ENCODE assay signal across 18 cellular contexts in the genomic region with DNA sequence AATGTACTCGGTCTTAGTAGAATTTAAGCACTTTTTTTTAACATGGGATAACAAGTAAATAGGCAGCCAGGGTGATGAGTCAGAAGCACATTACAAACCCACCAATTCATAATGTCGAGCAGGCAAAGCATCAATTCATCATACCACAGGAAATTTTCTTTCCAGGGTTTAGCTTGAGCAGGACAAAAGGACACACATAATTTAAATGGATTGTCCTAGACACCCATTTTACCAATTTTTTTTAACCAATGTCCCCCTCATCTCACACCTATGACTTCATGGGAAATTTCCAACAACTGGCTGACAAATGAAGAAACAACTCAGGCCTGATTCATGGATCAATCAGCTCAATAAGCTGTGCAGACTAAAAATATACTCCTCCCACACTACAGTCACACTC. TPM values are rescaled to one million over a fixed set of nuclear protein-coding genes. Genes with fewer than 3 reads are reported as not detected.
DNase-seq lines count a peak whose midpoint lies in the region; ATAC-seq, FAIRE-seq and TF ChIP-seq lines count a peak whose summit lies in the region.
"Had no signal": no experiment of that assay in that cellular context is flagged by ENCODE, and none has a peak within 500 bp of the region (broad histone marks: within the 10 kb centered on the region; RNA-seq: fewer than 3 reads in every experiment).

No MANE protein-coding gene starts in this region.

- H3K27me3 ChIP-seq in skeletal muscle satellite cell (ENCODE audit: control insufficient read depth, insufficient read depth, low read length) = no peaks in the 10 kb centered on the region
- H3K27me3 ChIP-seq in left lung = no peaks in the 10 kb centered on the region
- H3K27me3 ChIP-seq: heart left ventricle, testis had no signal

- H3K4me1 ChIP-seq in skeletal muscle satellite cell (ENCODE audit: control insufficient read depth, insufficient read depth, low read length) (peaks cover 14% of the 10 kb centered on the region), left lung (no peaks in the 10 kb centered on the region)
- H3K4me1 ChIP-seq: heart left ventricle, testis had no signal

- DNase-seq in H54 (ENCODE audit: insufficient read length, low spot score) (no peak), amniotic epithelial cell (ENCODE audit: low read depth) (peak; percentile 94), fibroblast of pulmonary artery (ENCODE audit: low read depth) (peak; percentile 73), NCI-H1417 (lab: John Stamatoyannopoulos, UW) (no peak), left lung (no peak)
- DNase-seq: activated CD4-positive, alpha-beta T cell treated with anti-CD3 and anti-CD28 coated beads, Interleukin-2, amount 10 ng/mL, durations not matched to agents 7 days and 5 days; activated T-cell treated with anti-CD3 and anti-CD28 coated beads for 4 hours; endodermal cell; heart left ventricle; mesendoderm; right cardiac atrium; stimulated activated CD4-positive, alpha-beta T cell treated with anti-CD3 and anti-CD28 coated beads, Interleukin-2, amount 100 ng/mL, for 48 hours; testis had no signal

- no peaks in the 10 kb centered on the region for H3K9me3 ChIP-seq in skeletal muscle satellite cell (replicated peaks; ENCODE audit: low read length)
- H3K9me3 ChIP-seq in left lung = no peaks in the 10 kb centered on the region
- H3K9me3 ChIP-seq: testis had no signal

- H3K4me3 ChIP-seq in fibroblast of pulmonary artery (replicated peaks; ENCODE audit: low read depth, low read length) = no peak overlapping the region
- H3K4me3 ChIP-seq in skeletal muscle satellite cell (ENCODE audit: low read length) = no peak overlapping the region
- no peak overlapping the region for H3K4me3 ChIP-seq in left lung
- H3K4me3 ChIP-seq: heart left ventricle, testis had no signal

- peak; percentile 87 for FAIRE-seq in H54 (lab: Jason Lieb, UNC)
- FAIRE-seq: HepG2 had no signal

- TF ChIP-seq POLR2A in H54 (IDR thresholded peaks at IDR 0.05; ENCODE audit: low read depth, low read length) = no peak

- ATAC-seq in esophagus mucosa = no peak
- no peak for ATAC-seq in left lung
- ATAC-seq: activated naive CD4-positive, alpha-beta T cell treated with anti-CD3 and anti-CD28 coated beads, Interleukin-2, amount 50 U/mL, for 72 hours; heart left ventricle; HepG2; right cardiac atrium had no signal

- H3K27ac ChIP-seq in left lung = no peak overlapping the region
- H3K27ac ChIP-seq: heart left ventricle, testis had no signal

- no peak for TF ChIP-seq CTCF in fibroblast of pulmonary artery (IDR thresholded peaks at IDR 0.05; ENCODE audit: low read length, missing control alignments)
- TF ChIP-seq CTCF in left lung (IDR thresholded peaks at IDR 0.05) = no peak

- H3K36me3 ChIP-seq in skeletal muscle satellite cell (ENCODE audit: insufficient read depth, low read length) = no peaks in the 10 kb centered on the region
- no peaks in the 10 kb centered on the region for H3K36me3 ChIP-seq in left lung
- H3K36me3 ChIP-seq: heart left ventricle had no signal

- intact Hi-C loops in left lung (cut with DNase I) = no loop called here

- H3K9ac ChIP-seq in skeletal muscle satellite cell (ENCODE audit: low read depth, low read length) = peak overlapping the region; percentile 9

- peak overlapping the region; percentile 29 for H3K4me2 ChIP-seq in skeletal muscle satellite cell (ENCODE audit: low read length)

RNA-seq across cellular contexts. Expression of gene FOXG1, which starts 58.8 kb away (rescaled TPM):
- total RNA-seq in skeletal muscle satellite cell (2012; rRNA removed) = under 0.01 and 0.22 TPM in 2 replicates
- total RNA-seq in esophagus mucosa (not detected), left lung (not detected)
- total RNA-seq: activated CD4-positive, alpha-beta T cell treated with anti-CD3 and anti-CD28 coated beads, Interleukin-2, amount 10 ng/mL, durations not matched to agents 7 days and 5 days; activated naive CD4-positive, alpha-beta T cell treated with anti-CD3 and anti-CD28 coated beads, Interleukin-2, amount 50 U/mL, for 72 hours; heart left ventricle; HepG2; neural crest cell; right cardiac atrium had no signal

Comparison
In these comparisons a context has a peak if more than half of its experiments do, and no peak if none do; other contexts are left out.
1. DNase-seq: peak in amniotic epithelial cell (single experiment) and fibroblast of pulmonary artery (single experiment); none in H54 (single experiment), NCI-H1417 (0 of 3) and left lung (0 of 2).